In the genomic region with DNA sequence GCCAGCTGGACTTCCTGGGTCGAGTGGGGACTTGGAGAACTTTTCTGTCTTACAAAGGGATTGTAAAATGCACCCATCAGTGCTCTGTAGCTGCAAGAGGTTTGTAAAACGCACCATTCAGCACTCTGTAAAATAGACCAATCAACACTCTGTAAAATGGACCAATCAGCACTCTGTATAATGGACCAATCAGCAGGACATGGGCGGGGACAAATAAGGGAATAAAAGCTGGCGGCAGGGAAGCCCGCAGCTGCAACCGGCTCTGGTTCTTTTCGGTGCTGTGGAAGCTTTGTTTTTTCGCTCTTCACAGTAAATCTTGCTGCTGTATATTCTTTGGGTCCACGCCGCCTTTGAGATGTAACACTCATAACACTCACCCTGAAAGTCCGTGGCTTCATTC, we compare ENCODE assay signal across 29 cellular contexts.
"Had no signal": no experiment of that assay in that cellular context is flagged by ENCODE, and none has a peak within 500 bp of the region (broad histone marks: within the 10 kb centered on the region; RNA-seq: fewer than 3 reads in every experiment).

No MANE protein-coding gene starts in this region.

- H3K27ac ChIP-seq: neutrophil, ovary, parathyroid adenoma, psoas muscle, right lobe of liver, sigmoid colon, stomach, tibial artery, transverse colon, upper lobe of right lung, uterus had no signal

- H3K9me3 ChIP-seq: neutrophil, ovary, psoas muscle, right lobe of liver, stomach, tibial artery, transverse colon, upper lobe of right lung, uterus had no signal

- DNase-seq: naive thymus-derived CD8-positive, alpha-beta T cell; nephron progenitor cell; nucleus accumbens; ovary; posterior cingulate gyrus; psoas muscle; right cardiac atrium; right lobe of liver; sigmoid colon; small intestine; stimulated activated CD4-positive, alpha-beta T cell treated with anti-CD3 and anti-CD28 coated beads, Interleukin-15, amount 100 ng/mL, for 24 hours; stimulated activated CD4-positive, alpha-beta T cell treated with anti-CD3 and anti-CD28 coated beads, Interleukin-2, amount 100 ng/mL, for 24 hours; stimulated activated CD4-positive, alpha-beta T cell treated with anti-CD3 and anti-CD28 coated beads, Interleukin-2, amount 100 ng/mL, for 48 hours; stimulated activated CD4-positive, alpha-beta T cell treated with anti-CD3 and anti-CD28 coated beads, Interleukin-4, amount 100 ng/mL, for 24 hours; stimulated activated naive B cell treated with anti-CD40 and anti-IgM and Interleukin-4, amounts not matched to agents 10 μg/mL and 1 μg/mL and 100 μg/mL, for 72 hours; stimulated activated naive CD4-positive, alpha-beta T cell treated with Interleukin-2 at 50 U/mL for 16 hours; stomach; tibial artery; transverse colon; upper lobe of right lung; uterus had no signal

- H3K79me2 ChIP-seq: parathyroid adenoma had no signal

- H3K9ac ChIP-seq: parathyroid adenoma had no signal

- H3K27me3 ChIP-seq: neutrophil, ovary, right lobe of liver, sigmoid colon, stomach, tibial artery, transverse colon, upper lobe of right lung, uterus had no signal

- H3K4me3 Mint-ChIP-seq: naive thymus-derived CD8-positive, alpha-beta T cell; natural killer cell treated with Interleukin-12 subunit alpha and Interleukin-12 subunit beta and Interleukin-15 and Interleukin-18, amount 100 ng/mL, for 72 hours; nephron progenitor cell; neural crest cell; stimulated activated effector memory CD8-positive, alpha-beta T cell treated with anti-CD3 and anti-CD28 coated beads, Interleukin-12 subunit alpha, Interleukin-12 subunit beta, amount 100 ng/mL, for 72 hours; stimulated activated naive B cell treated with anti-CD40 and anti-IgM and Interleukin-4, amounts not matched to agents 10 μg/mL and 1 μg/mL and 100 μg/mL, for 72 hours; stimulated activated naive CD8-positive, alpha-beta T cell treated with anti-CD3 and anti-CD28 coated beads, Interleukin-15, Interleukin-2, amounts not matched to agents 100 ng/mL and 50 ng/mL, for 24 hours; type B pancreatic cell had no signal

- H3K9me3 Mint-ChIP-seq: natural killer cell treated with Interleukin-12 subunit alpha and Interleukin-12 subunit beta and Interleukin-15 and Interleukin-18, amount 100 ng/mL, for 72 hours; type B pancreatic cell had no signal

- ATAC-seq: naive thymus-derived CD8-positive, alpha-beta T cell; natural killer cell treated with Interleukin-12 subunit alpha and Interleukin-12 subunit beta and Interleukin-15 and Interleukin-18, amount 100 ng/mL, for 72 hours; psoas muscle; right cardiac atrium; right lobe of liver; stimulated activated effector memory CD8-positive, alpha-beta T cell treated with anti-CD3 and anti-CD28 coated beads, Interleukin-12 subunit alpha, Interleukin-12 subunit beta, amount 100 ng/mL, for 72 hours; stimulated activated naive B cell treated with anti-CD40 and anti-IgM and Interleukin-4, amounts not matched to agents 10 μg/mL and 1 μg/mL and 100 μg/mL, for 72 hours; upper lobe of right lung had no signal

- H3K4me1 ChIP-seq: parathyroid adenoma, psoas muscle, right lobe of liver, stomach, uterus had no signal

- H3K27ac Mint-ChIP-seq: natural killer cell treated with Interleukin-12 subunit alpha and Interleukin-12 subunit beta and Interleukin-15 and Interleukin-18, amount 100 ng/mL, for 72 hours; nephron progenitor cell; progenitor cell of endocrine pancreas; stimulated activated effector memory CD8-positive, alpha-beta T cell treated with anti-CD3 and anti-CD28 coated beads, Interleukin-12 subunit alpha, Interleukin-12 subunit beta, amount 100 ng/mL, for 72 hours; stimulated activated naive B cell treated with anti-CD40 and anti-IgM and Interleukin-4, amounts not matched to agents 10 μg/mL and 1 μg/mL and 100 μg/mL, for 72 hours; stimulated activated naive CD8-positive, alpha-beta T cell treated with anti-CD3 and anti-CD28 coated beads, Interleukin-15, Interleukin-2, amounts not matched to agents 100 ng/mL and 50 ng/mL, for 24 hours; type B pancreatic cell had no signal

- H3K36me3 Mint-ChIP-seq: naive thymus-derived CD8-positive, alpha-beta T cell; natural killer cell treated with Interleukin-12 subunit alpha and Interleukin-12 subunit beta and Interleukin-15 and Interleukin-18, amount 100 ng/mL, for 72 hours; stimulated activated effector memory CD8-positive, alpha-beta T cell treated with anti-CD3 and anti-CD28 coated beads, Interleukin-12 subunit alpha, Interleukin-12 subunit beta, amount 100 ng/mL, for 72 hours; stimulated activated naive B cell treated with anti-CD40 and anti-IgM and Interleukin-4, amounts not matched to agents 10 μg/mL and 1 μg/mL and 100 μg/mL, for 72 hours; type B pancreatic cell had no signal

- H3K27me3 Mint-ChIP-seq: natural killer cell treated with Interleukin-12 subunit alpha and Interleukin-12 subunit beta and Interleukin-15 and Interleukin-18, amount 100 ng/mL, for 72 hours; stimulated activated naive B cell treated with anti-CD40 and anti-IgM and Interleukin-4, amounts not matched to agents 10 μg/mL and 1 μg/mL and 100 μg/mL, for 72 hours; stimulated activated naive CD8-positive, alpha-beta T cell treated with anti-CD3 and anti-CD28 coated beads, Interleukin-15, Interleukin-2, amounts not matched to agents 100 ng/mL and 50 ng/mL, for 24 hours had no signal

- H3K4me3 ChIP-seq: ovary, psoas muscle, right lobe of liver, sigmoid colon, stomach, tibial artery, transverse colon, upper lobe of right lung, uterus had no signal

- H3K4me1 Mint-ChIP-seq: naive thymus-derived CD8-positive, alpha-beta T cell; stimulated activated effector memory CD8-positive, alpha-beta T cell treated with anti-CD3 and anti-CD28 coated beads, Interleukin-12 subunit alpha, Interleukin-12 subunit beta, amount 100 ng/mL, for 72 hours; stimulated activated naive B cell treated with anti-CD40 and anti-IgM and Interleukin-4, amounts not matched to agents 10 μg/mL and 1 μg/mL and 100 μg/mL, for 72 hours had no signal

- H3K36me3 ChIP-seq: neutrophil, ovary, right lobe of liver, sigmoid colon, stomach, tibial artery, transverse colon, upper lobe of right lung, uterus had no signal

- H2AFZ ChIP-seq: parathyroid adenoma had no signal
